ENCODE assay signal across 8 cellular contexts in genomic region chr5:80754900-80755299, GRCh38.
A peak's percentile ranks its signal among the peaks of the same experiment; 100 is the strongest.
DNase-seq lines count a peak whose midpoint lies in the region; ATAC-seq and TF ChIP-seq lines count a peak whose summit lies in the region.

No MANE protein-coding gene starts in this region.

- peaks cover 64% of the 10 kb centered on the region for H3K4me1 Mint-ChIP-seq in activated CD8-positive, alpha-beta T cell treated with anti-CD3 and anti-CD28 coated beads, Interleukin-2, amount 10 ng/mL, durations not matched to agents 7 days and 5 days (ENCODE audit: low read depth)
- peaks cover 30% of the 10 kb centered on the region for H3K4me1 Mint-ChIP-seq in neural crest cell

- H3K36me3 Mint-ChIP-seq in activated CD8-positive, alpha-beta T cell treated with anti-CD3 and anti-CD28 coated beads, Interleukin-2, amount 10 ng/mL, durations not matched to agents 7 days and 5 days (ENCODE audit: low read depth), result peaks cover 63% of the 10 kb centered on the region
- peaks cover 11% of the 10 kb centered on the region for H3K36me3 Mint-ChIP-seq in neural crest cell (ENCODE audit: low read depth)

- peak; percentile 39 for DNase-seq in activated T-cell treated with anti-CD3 and anti-CD28 coated beads for 48 hours (ENCODE audit: low read depth)
- no peak for DNase-seq in activated T-cell treated with anti-CD3 and anti-CD28 coated beads for 4 hours
- DNase-seq in KBM-7, result peak; percentile 83
- peak; percentile 37 for DNase-seq in activated CD8-positive, alpha-beta T cell treated with anti-CD3 and anti-CD28 coated beads, Interleukin-2, amount 10 ng/mL, durations not matched to agents 7 days and 5 days
- DNase-seq in neural crest cell (ENCODE audit: low read depth, low spot score), result no peak
- no peak for DNase-seq in HT-29 (ENCODE audit: low spot score)
- no peak for DNase-seq in central memory CD4-positive, alpha-beta T cell

- ATAC-seq in activated CD8-positive, alpha-beta T cell treated with anti-CD3 and anti-CD28 coated beads, Interleukin-2, amount 10 ng/mL, durations not matched to agents 7 days and 5 days, result peak; percentile 16
- no peak for ATAC-seq in HG03520 (IDR thresholded peaks at IDR 0.05; ENCODE audit: unreplicated experiment)

- POLR2A ChIA-PET in activated CD8-positive, alpha-beta T cell treated with anti-CD3 and anti-CD28 coated beads, Interleukin-2, amount 10 ng/mL, durations not matched to agents 7 days and 5 days (lab: Charles Lee), result interaction anchor here (0.6 to 0.8 kb wide), 3 partner anchors 14 to 61 kb away, joined by 3 read pairs; no protein-coding TSS in a partner anchor

- H3K27ac Mint-ChIP-seq in activated CD8-positive, alpha-beta T cell treated with anti-CD3 and anti-CD28 coated beads, Interleukin-2, amount 10 ng/mL, durations not matched to agents 7 days and 5 days, result peak overlapping the region; percentile 93
- peak overlapping the region; percentile 4 for H3K27ac Mint-ChIP-seq in neural crest cell (ENCODE audit: unreplicated experiment)

- peak overlapping the region; percentile 61 for H3K4me3 Mint-ChIP-seq in activated CD8-positive, alpha-beta T cell treated with anti-CD3 and anti-CD28 coated beads, Interleukin-2, amount 10 ng/mL, durations not matched to agents 7 days and 5 days
- no peak overlapping the region for H3K4me3 Mint-ChIP-seq in neural crest cell

- no peak for TF ChIP-seq CTCF in neural crest cell (conservative IDR thresholded peaks at IDR 0.05)

- no peaks in the 10 kb centered on the region for H3K27me3 Mint-ChIP-seq in activated CD8-positive, alpha-beta T cell treated with anti-CD3 and anti-CD28 coated beads, Interleukin-2, amount 10 ng/mL, durations not matched to agents 7 days and 5 days (ENCODE audit: low read depth)
- H3K27me3 Mint-ChIP-seq in neural crest cell (ENCODE audit: low read depth), result no peaks in the 10 kb centered on the region

- in situ Hi-C loops in KBM-7 (cut with MboI; ENCODE audit: low pct_unique_long_range_greater_than_20kb, low sequenced_read_pairs), result no loop called here

- H3K9me3 Mint-ChIP-seq in activated CD8-positive, alpha-beta T cell treated with anti-CD3 and anti-CD28 coated beads, Interleukin-2, amount 10 ng/mL, durations not matched to agents 7 days and 5 days (ENCODE audit: insufficient read depth), result peaks cover 18% of the 10 kb centered on the region
- H3K9me3 Mint-ChIP-seq in neural crest cell, result no peaks in the 10 kb centered on the region

- CTCF ChIA-PET in activated CD8-positive, alpha-beta T cell treated with anti-CD3 and anti-CD28 coated beads, Interleukin-2, amount 10 ng/mL, durations not matched to agents 7 days and 5 days (lab: Charles Lee), result interaction anchor here (0.7 to 3.5 kb wide), 3 partner anchors 22 to 353 kb away, joined by 3 to 14 read pairs (median 11); no protein-coding TSS in a partner anchor

Comparison
In these comparisons a context has a peak if more than half of its experiments do, and no peak if none do; other contexts are left out.
1. DNase-seq: peak in activated T-cell treated with anti-CD3 and anti-CD28 coated beads for 48 hours (single experiment), KBM-7 (single experiment) and activated CD8-positive, alpha-beta T cell treated with anti-CD3 and anti-CD28 coated beads, Interleukin-2, amount 10 ng/mL, durations not matched to agents 7 days and 5 days (single experiment); none in activated T-cell treated with anti-CD3 and anti-CD28 coated beads for 4 hours (single experiment), neural crest cell (single experiment), HT-29 (single experiment) and central memory CD4-positive, alpha-beta T cell (single experiment).